Comparison of ENCODE assay signal across 14 cellular contexts in genomic region chr21:14306143-14306907, GRCh38.
DNase-seq lines count a peak whose midpoint lies in the region; ATAC-seq and TF ChIP-seq lines count a peak whose summit lies in the region.
"Had no signal": no experiment of that assay in that cellular context is flagged by ENCODE, and none has a peak within 500 bp of the region (broad histone marks: within the 10 kb centered on the region; RNA-seq: fewer than 3 reads in every experiment).

No MANE protein-coding gene starts in this region.

- DNase-seq in Jurkat, Clone E6-1 (ENCODE audit: low read depth, low spot score), result peak; percentile 3
- DNase-seq in hepatocyte (ENCODE audit: low spot score), result no peak
- no peak for DNase-seq in NCI-H345 (lab: John Stamatoyannopoulos, UW)
- DNase-seq in CD1c-positive myeloid dendritic cell (ENCODE audit: extremely low spot score), result no peak
- DNase-seq in kidney glomerular epithelial cell (lab: John Stamatoyannopoulos, UW), result no peak
- DNase-seq: activated CD4-positive, CD25-positive, alpha-beta regulatory T cell; activated naive CD8-positive, alpha-beta T cell treated with anti-CD3 and anti-CD28 coated beads, Interleukin-2, amount 10 ng/mL, durations not matched to agents 7 days and 5 days; DMS79 treated with DMSO at 0.1 percent for 48 hours; NCI-H1930; upper lobe of left lung had no signal

- no peaks in the 10 kb centered on the region for H3K36me3 ChIP-seq in BLaER1
- no peaks in the 10 kb centered on the region for H3K36me3 ChIP-seq in SU-DHL-6 (ENCODE audit: low read length)
- no peaks in the 10 kb centered on the region for H3K36me3 ChIP-seq in hepatocyte (replicated peaks; ENCODE audit: insufficient read depth, low read depth)
- H3K36me3 ChIP-seq: upper lobe of left lung had no signal

- no peaks in the 10 kb centered on the region for H3K27me3 ChIP-seq in BLaER1
- no peaks in the 10 kb centered on the region for H3K27me3 ChIP-seq in SU-DHL-6 (ENCODE audit: low read length)
- H3K27me3 ChIP-seq in hepatocyte, result no peaks in the 10 kb centered on the region
- H3K27me3 ChIP-seq: upper lobe of left lung had no signal

- H3K9me3 ChIP-seq in BLaER1 (no peaks in the 10 kb centered on the region), SU-DHL-6 (ENCODE audit: insufficient read depth, low read length) (no peaks in the 10 kb centered on the region), hepatocyte (ENCODE audit: low read depth) (no peaks in the 10 kb centered on the region)
- H3K9me3 ChIP-seq: upper lobe of left lung had no signal

- H3K4me2 ChIP-seq in BLaER1, result peak overlapping the region; percentile 33
- H3K4me2 ChIP-seq in SU-DHL-6 (ENCODE audit: low read depth, low read length, poor library complexity, severe bottlenecking), result no peak overlapping the region
- no peak overlapping the region for H3K4me2 ChIP-seq in hepatocyte

- H3K4me1 ChIP-seq in BLaER1 (peaks cover 10% of the 10 kb centered on the region), hepatocyte (ENCODE audit: insufficient read depth) (no peaks in the 10 kb centered on the region)
- H3K4me1 ChIP-seq: upper lobe of left lung had no signal

- 51% methylated on average over 5 of the region's 5 CpGs for WGBS in hepatocyte (ENCODE audit: low lambda C conversion rate, missing lambda C conversion rate)

- H3K4me3 ChIP-seq in BLaER1, result no peak overlapping the region
- H3K4me3 ChIP-seq in Jurkat, Clone E6-1 (ENCODE audit: low read length), result no peak overlapping the region
- no peak overlapping the region for H3K4me3 ChIP-seq in SU-DHL-6 (ENCODE audit: insufficient read depth, low read length, poor library complexity, severe bottlenecking)
- no peak overlapping the region for H3K4me3 ChIP-seq in hepatocyte
- H3K4me3 ChIP-seq: upper lobe of left lung had no signal

- peak; percentile 16 for TF ChIP-seq CTCF in SU-DHL-6 (IDR thresholded peaks at IDR 0.05; ENCODE audit: insufficient read depth, low read length, poor library complexity, severe bottlenecking)
- TF ChIP-seq CTCF in hepatocyte (IDR thresholded peaks at IDR 0.05; ENCODE audit: poor library complexity), result peak; percentile 31

- H3K9ac ChIP-seq in BLaER1 (peak overlapping the region; percentile 26; the same call in 1 of the 2 replicates), SU-DHL-6 (ENCODE audit: low read length) (no peak overlapping the region)

- no peaks in the 10 kb centered on the region for H4K20me1 ChIP-seq in BLaER1
- H4K20me1 ChIP-seq in SU-DHL-6 (ENCODE audit: low read depth, low read length), result no peaks in the 10 kb centered on the region
- no peaks in the 10 kb centered on the region for H4K20me1 ChIP-seq in hepatocyte (ENCODE audit: insufficient read depth, poor library complexity, severe bottlenecking)

- H3K79me2 ChIP-seq in SU-DHL-6 (ENCODE audit: insufficient read depth, low read length) (no peaks in the 10 kb centered on the region), hepatocyte (no peaks in the 10 kb centered on the region)

- H3K9me2 ChIP-seq in SU-DHL-6 (replicated peaks; ENCODE audit: insufficient read depth, low read length), result no peaks in the 10 kb centered on the region
- H3K9me2 ChIP-seq in hepatocyte (replicated peaks; ENCODE audit: insufficient read depth), result no peaks in the 10 kb centered on the region

- no peaks in the 10 kb centered on the region for H3F3A ChIP-seq in SU-DHL-6 (ENCODE audit: insufficient read depth)

- H3K27ac ChIP-seq in BLaER1 (peak overlapping the region; percentile 48; the same call in 1 of the 2 replicates), SU-DHL-6 (ENCODE audit: low read depth, low read length) (no peak overlapping the region), hepatocyte (no peak overlapping the region)
- H3K27ac ChIP-seq: upper lobe of left lung had no signal

- H2AFZ ChIP-seq in SU-DHL-6 (ENCODE audit: low read depth, low read length, severe bottlenecking) (no peak overlapping the region), hepatocyte (no peak overlapping the region)

- no peak for ATAC-seq in GM18498 (IDR thresholded peaks at IDR 0.05; ENCODE audit: unreplicated experiment)
- ATAC-seq: natural killer cell treated with Interleukin-12 subunit alpha and Interleukin-12 subunit beta and Interleukin-15 and Interleukin-18, amount 100 ng/mL, for 72 hours had no signal
